In the genomic region with DNA sequence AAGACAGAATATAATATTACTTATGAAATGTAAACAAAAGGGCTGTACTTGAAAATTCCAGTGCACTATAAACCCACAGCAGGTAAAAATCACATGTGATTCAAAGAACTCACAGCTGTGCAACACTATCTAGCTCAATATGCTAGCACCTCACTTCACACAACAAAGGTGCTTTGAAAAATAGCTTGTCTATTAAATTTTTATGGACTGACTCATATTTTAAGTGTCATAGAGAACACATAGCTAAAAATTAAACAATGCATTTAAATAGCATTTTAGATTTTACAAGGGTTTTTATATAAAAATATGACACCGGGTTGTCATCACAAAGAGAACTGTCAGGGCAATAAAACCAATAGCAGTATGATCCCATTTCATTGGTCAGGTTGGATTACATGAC, we compare ENCODE assay signal across 36 cellular contexts.
"Had no signal": no experiment of that assay in that cellular context is flagged by ENCODE, and none has a peak within 500 bp of the region (broad histone marks: within the 10 kb centered on the region; RNA-seq: fewer than 3 reads in every experiment).

No MANE protein-coding gene starts in this region.

- DNase-seq: activated B cell treated with CpG ODN at 0.5 μM for 24 hours; activated CD4-positive, alpha-beta memory T cell treated with anti-CD3 and anti-CD28 coated beads for 36 hours; activated CD4-positive, alpha-beta T cell treated with anti-CD3 and anti-CD28 coated beads for 4 hours; activated CD4-positive, alpha-beta T cell treated with anti-CD3 and anti-CD28 coated beads, Interleukin-2, amount 50 U/mL, for 1 hour; activated CD4-positive, CD25-positive, alpha-beta regulatory T cell treated with anti-CD3 and anti-CD28 coated beads, Interleukin-2, amount 50 U/mL, for 72 hours; activated CD8-positive, alpha-beta memory T cell treated with anti-CD3 and anti-CD28 coated beads for 24 hours; activated CD8-positive, alpha-beta memory T cell treated with anti-CD3 and anti-CD28 coated beads, Interleukin-2, amount 10 ng/mL, durations not matched to agents 7 days and 5 days; activated CD8-positive, alpha-beta memory T cell treated with anti-CD3 and anti-CD28 coated beads, Interleukin-2, amount 50 U/mL, for 48 hours; activated effector memory CD4-positive, alpha-beta T cell treated with anti-CD3 and anti-CD28 coated beads, Interleukin-2, amount 50 U/mL, for 16 hours; activated naive CD4-positive, alpha-beta T cell; activated naive CD4-positive, alpha-beta T cell treated with anti-CD3 and anti-CD28 coated beads, Interleukin-2, amount 50 U/mL, for 16 hours; activated naive CD8-positive, alpha-beta T cell treated with anti-CD3 and anti-CD28 coated beads for 36 hours; activated T-cell treated with anti-CD3 and anti-CD28 coated beads, Interleukin-2, amount 50 U/mL, for 48 hours; amniotic stem cell; aorta; brain microvascular endothelial cell; Kasumi-1; KG1; NCI-H1048; NCI-H1105 treated with DMSO at 0.1 percent for 48 hours; NCI-H1436; NCI-H1694; NCI-H1930; NCI-H2081 treated with DMSO at 0.1 percent for 48 hours; NCI-H2171; NCI-H510A; NCI-H526; NCI-H748 treated with DMSO at 0.1 percent for 48 hours; NK-92 treated with Interleukin-12 subunit alpha and Interleukin-12 subunit beta, amount 100 ng/mL, for 24 hours; RPMI8226; SW 1271; T-helper 1 cell; T-helper 2 cell; T-helper 9 cell had no signal

- H3K27ac Mint-ChIP-seq: activated B cell treated with CpG ODN at 0.5 μM for 24 hours; activated CD4-positive, alpha-beta memory T cell treated with anti-CD3 and anti-CD28 coated beads for 36 hours; activated CD8-positive, alpha-beta memory T cell treated with anti-CD3 and anti-CD28 coated beads, Interleukin-2, amount 10 ng/mL, durations not matched to agents 7 days and 5 days; activated naive CD8-positive, alpha-beta T cell treated with anti-CD3 and anti-CD28 coated beads for 36 hours had no signal

- H3K9me3 Mint-ChIP-seq: activated B cell treated with CpG ODN at 0.5 μM for 24 hours had no signal

- H3K27me3 Mint-ChIP-seq: activated B cell treated with CpG ODN at 0.5 μM for 24 hours; activated CD4-positive, alpha-beta memory T cell treated with anti-CD3 and anti-CD28 coated beads for 36 hours; activated CD8-positive, alpha-beta memory T cell treated with anti-CD3 and anti-CD28 coated beads, Interleukin-2, amount 10 ng/mL, durations not matched to agents 7 days and 5 days; activated naive CD8-positive, alpha-beta T cell treated with anti-CD3 and anti-CD28 coated beads for 36 hours had no signal

- H3K27ac ChIP-seq: brain microvascular endothelial cell, VCaP had no signal

- H3K4me3 Mint-ChIP-seq: activated B cell treated with CpG ODN at 0.5 μM for 24 hours; activated CD4-positive, alpha-beta memory T cell treated with anti-CD3 and anti-CD28 coated beads for 36 hours; activated CD8-positive, alpha-beta memory T cell treated with anti-CD3 and anti-CD28 coated beads, Interleukin-2, amount 10 ng/mL, durations not matched to agents 7 days and 5 days; activated naive CD8-positive, alpha-beta T cell treated with anti-CD3 and anti-CD28 coated beads for 36 hours had no signal

- H3K36me3 ChIP-seq: brain microvascular endothelial cell had no signal

- H3K4me1 Mint-ChIP-seq: activated B cell treated with CpG ODN at 0.5 μM for 24 hours; activated CD8-positive, alpha-beta memory T cell treated with anti-CD3 and anti-CD28 coated beads, Interleukin-2, amount 10 ng/mL, durations not matched to agents 7 days and 5 days; activated naive CD8-positive, alpha-beta T cell treated with anti-CD3 and anti-CD28 coated beads for 36 hours had no signal

- H3K27me3 ChIP-seq: brain microvascular endothelial cell had no signal

- ATAC-seq: activated CD8-positive, alpha-beta memory T cell treated with anti-CD3 and anti-CD28 coated beads, Interleukin-2, amount 10 ng/mL, durations not matched to agents 7 days and 5 days; Right ventricle myocardium inferior had no signal

- H3K36me3 Mint-ChIP-seq: activated CD4-positive, alpha-beta memory T cell treated with anti-CD3 and anti-CD28 coated beads for 36 hours; activated CD8-positive, alpha-beta memory T cell treated with anti-CD3 and anti-CD28 coated beads, Interleukin-2, amount 10 ng/mL, durations not matched to agents 7 days and 5 days; activated naive CD8-positive, alpha-beta T cell treated with anti-CD3 and anti-CD28 coated beads for 36 hours had no signal
